Comparison of ENCODE assay signal across 8 cellular contexts in genomic region chr1:209875510-209875909, GRCh38. TPM values are rescaled to one million over a fixed set of nuclear protein-coding genes. Genes with fewer than 3 reads are reported as not detected.
DNase-seq lines count a peak whose midpoint lies in the region; ATAC-seq and TF ChIP-seq lines count a peak whose summit lies in the region.

No MANE protein-coding gene starts in this region.

- H3K36me3 ChIP-seq in liver (ENCODE audit: control insufficient read depth in 4 of 4, insufficient read depth in 3 of 4, low read depth in 1 of 4, low read length in 3 of 4) (no peaks in the 10 kb centered on the region), heart left ventricle (no peaks in the 10 kb centered on the region)

- peak; percentile 31 for DNase-seq in Calu3
- peak; percentile 66 for DNase-seq in NCI-H146 treated with DMSO at 0.1 percent for 48 hours (lab: John Stamatoyannopoulos, UW; ENCODE audit: unreplicated experiment)
- peak; percentile 82 for DNase-seq in astrocyte of the hippocampus (ENCODE audit: low read depth, low spot score)
- DNase-seq in stimulated activated naive CD4-positive, alpha-beta T cell (lab: John Stamatoyannopoulos, UW), result no peak
- no peak for DNase-seq in posterior vena cava (ENCODE audit: low spot score)
- no peak for DNase-seq in heart left ventricle

- intact Hi-C loops in Calu3 (cut with micrococcal nuclease; ENCODE audit: unreplicated experiment), result loop anchor here (1.0 kb wide), 1 partner anchor 114 kb away; no protein-coding TSS in a partner anchor
- intact Hi-C loops in posterior vena cava (cut with DNase I), result loop anchor here in 1 of 2 donors (5.0 kb wide), 1 partner anchor 947 kb away; no protein-coding TSS in a partner anchor
- intact Hi-C loops in heart left ventricle (cut with DNase I), result no loop called here

- H3K27ac ChIP-seq in liver (ENCODE audit: low read depth in 1 of 2, low read length in 2 of 2) (no peak overlapping the region), heart left ventricle (no peak overlapping the region)

- BruUV-seq in Calu3 (replicated peaks; lab: Mats Ljungman, UMichigan), result no TSS peak

- peak; percentile 40 to 58 for TF ChIP-seq RAD21 in liver (IDR thresholded peaks at IDR 0.05)

- H3K27me3 Mint-ChIP-seq in Calu3 (ENCODE audit: unreplicated experiment), result no peaks in the 10 kb centered on the region

- TF ChIP-seq POLR2A in heart left ventricle (IDR thresholded peaks at IDR 0.05), result no peak

- no peaks in the 10 kb centered on the region for H3K4me1 ChIP-seq in liver (ENCODE audit: control insufficient read depth in 4 of 4, insufficient read depth in 4 of 4, low read length in 3 of 4)
- H3K4me1 ChIP-seq in heart left ventricle, result no peaks in the 10 kb centered on the region

- no peak overlapping the region for H3K27ac Mint-ChIP-seq in Calu3 (ENCODE audit: unreplicated experiment)

- H3K4me3 ChIP-seq in liver (ENCODE audit: low read depth in 1 of 3, low read length in 3 of 3) (no peak overlapping the region), heart left ventricle (no peak overlapping the region)

- H3K9me3 Mint-ChIP-seq in Calu3 (ENCODE audit: low read depth, unreplicated experiment), result no peaks in the 10 kb centered on the region

- TF ChIP-seq CTCF in Calu3 (IDR thresholded peaks at IDR 0.05; ENCODE audit: unreplicated experiment), result no peak
- TF ChIP-seq CTCF in liver (IDR thresholded peaks at IDR 0.05; ENCODE audit: low read depth, low read length, missing input control), result peak; percentile 28
- TF ChIP-seq CTCF in heart left ventricle (IDR thresholded peaks at IDR 0.05), result peak in 2 of 12 donors; percentile 16 to 18

- H3K27me3 ChIP-seq in liver (ENCODE audit: control insufficient read depth in 4 of 4, insufficient read depth in 4 of 4, low read length in 3 of 4), result peaks cover 0 to 5% (median 0%) of the 10 kb centered on the region in 4 donors
- H3K27me3 ChIP-seq in heart left ventricle, result peaks cover 0 to 13% (median 5%) of the 10 kb centered on the region in 9 donors

- CTCF ChIA-PET in Calu3 (lab: Charles Lee), result interaction anchor here (0.7 to 1.1 kb wide), 2 partner anchors 9 to 11 kb away, joined by 3 to 4 read pairs; no protein-coding TSS in a partner anchor

- H3K4me3 Mint-ChIP-seq in Calu3 (ENCODE audit: low read depth, unreplicated experiment), result no peak overlapping the region

- no peak overlapping the region for H3K9ac ChIP-seq in liver (ENCODE audit: low read depth in 1 of 2, low read length in 2 of 2)

- 48% methylated on average over 7 of the region's 7 CpGs for WGBS in liver
- WGBS in heart left ventricle, 4 donors, result 44 to 57% (median 45%) methylated on average over 7 of the region's 7 CpGs

- ATAC-seq in HG02938 (IDR thresholded peaks at IDR 0.05; ENCODE audit: unreplicated experiment) (no peak), heart left ventricle (no peak)

- H3K4me1 Mint-ChIP-seq in Calu3 (ENCODE audit: low read depth, unreplicated experiment), result peaks cover 66% of the 10 kb centered on the region

- H3K9me3 ChIP-seq in liver (ENCODE audit: control insufficient read depth in 4 of 4, low read length in 3 of 4) (no peaks in the 10 kb centered on the region), heart left ventricle (no peaks in the 10 kb centered on the region)

- peaks cover 6% of the 10 kb centered on the region for H3K36me3 Mint-ChIP-seq in Calu3 (ENCODE audit: insufficient read depth, unreplicated experiment)

TF ChIP-seq in liver, 16 proteins besides CTCF, POLR2A, EP300 and RAD21:
- no peak for TF ChIP-seq SP1 (IDR thresholded peaks at IDR 0.05)
- TF ChIP-seq, protein P1, sequence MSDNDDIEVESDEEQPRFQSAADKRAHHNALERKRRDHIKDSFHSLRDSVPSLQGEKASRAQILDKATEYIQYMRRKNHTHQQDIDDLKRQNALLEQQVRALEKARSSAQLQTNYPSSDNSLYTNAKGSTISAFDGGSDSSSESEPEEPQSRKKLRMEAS (IDR thresholded peaks at IDR 0.05), result no peak
- no peak for TF ChIP-seq FOXA1 (IDR thresholded peaks at IDR 0.05)
- no peak for TF ChIP-seq ATF3 (IDR thresholded peaks at IDR 0.05)
- no peak for TF ChIP-seq HNF4A (conservative IDR thresholded peaks at IDR 0.05)
- TF ChIP-seq NR2F2 (IDR thresholded peaks at IDR 0.05), result no peak
- no peak for TF ChIP-seq GABPA (IDR thresholded peaks at IDR 0.05 in 1 of 2, conservative IDR thresholded peaks at IDR 0.05 in 1 of 2)
- TF ChIP-seq REST (IDR thresholded peaks at IDR 0.05), result no peak
- no peak for TF ChIP-seq EGR1 (IDR thresholded peaks at IDR 0.05; ENCODE audit: low read depth in 2 of 2)
- no peak for TF ChIP-seq JUND (IDR thresholded peaks at IDR 0.05)
- TF ChIP-seq RXRA (IDR thresholded peaks at IDR 0.05), result no peak
- TF ChIP-seq TAF1 (conservative IDR thresholded peaks at IDR 0.05), result no peak
- no peak for TF ChIP-seq YY1 (IDR thresholded peaks at IDR 0.05)
- no peak for TF ChIP-seq FOXA2 (IDR thresholded peaks at IDR 0.05)
- TF ChIP-seq ZBTB33 (IDR thresholded peaks at IDR 0.05), result no peak
- TF ChIP-seq HNF4G (IDR thresholded peaks at IDR 0.05), result no peak

RNA-seq across cellular contexts. Expression of gene UTP25, which starts 47.7 kb away (rescaled TPM):
- total RNA-seq in Calu3 (2022) (18.6 and 19.1 TPM in 2 replicates), liver (1 to 10 TPM; 2.4 to 7.7 TPM), posterior vena cava (10 to 100 TPM in 1 of 2 donors, 1 to 10 TPM in 1; 6.4 to 19.1 TPM), heart left ventricle (1 to 10 TPM; 1.6 to 5.5 (median 3.6) TPM)
- polyA plus RNA-seq in liver (1 to 10 TPM; 2.8 to 3.3 TPM), heart left ventricle (1 to 10 TPM in 1 of 2 donors, under 1 TPM in 1; 0.76 to 2.9 TPM)

Comparison
In these comparisons a context has a peak if more than half of its experiments do, and no peak if none do; other contexts are left out.
1. DNase-seq: peak in Calu3 (single experiment), NCI-H146 treated with DMSO at 0.1 percent for 48 hours (single experiment) and astrocyte of the hippocampus (single experiment); none in stimulated activated naive CD4-positive, alpha-beta T cell (0 of 6), posterior vena cava (single experiment) and heart left ventricle (0 of 5).